29 cellular contexts compared by ENCODE assay signal in the genomic region with DNA sequence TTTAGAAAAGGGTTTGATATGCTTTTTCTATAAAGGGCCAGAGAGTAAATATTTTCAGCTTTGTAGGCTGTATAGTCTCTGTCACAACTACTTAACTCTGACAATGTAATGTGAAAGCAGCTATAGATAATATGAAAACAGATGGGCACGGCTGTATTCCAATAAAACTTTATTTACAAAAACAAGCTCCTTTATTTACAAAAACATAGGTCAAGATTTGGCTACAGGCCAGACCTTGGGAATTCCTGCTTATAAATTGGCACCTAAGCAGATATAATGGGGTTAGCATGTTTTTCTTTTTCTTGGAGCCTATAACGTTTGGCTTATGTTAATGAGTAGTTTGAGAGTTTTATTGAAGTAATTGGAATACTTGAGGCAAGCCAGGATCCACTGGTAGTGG.
"Had no signal": no experiment of that assay in that cellular context is flagged by ENCODE, and none has a peak within 500 bp of the region (broad histone marks: within the 10 kb centered on the region; RNA-seq: fewer than 3 reads in every experiment).

No MANE protein-coding gene starts in this region.

- H3K27me3 ChIP-seq: adrenal gland, ascending aorta, brain microvascular endothelial cell, foreskin keratinocyte, heart right ventricle, suprapubic skin, tibial artery, upper lobe of right lung had no signal

- H3K27ac ChIP-seq: adrenal gland, ascending aorta, brain microvascular endothelial cell, foreskin keratinocyte, heart right ventricle, lower lobe of right lung, suprapubic skin, tibial artery, upper lobe of right lung had no signal

- H3K4me3 ChIP-seq: adrenal gland, ascending aorta, heart right ventricle, lower lobe of right lung, suprapubic skin, tibial artery, upper lobe of right lung had no signal

- H3K27me3 Mint-ChIP-seq: activated naive CD8-positive, alpha-beta T cell treated with anti-CD3 and anti-CD28 coated beads for 36 hours; effector memory CD8-positive, alpha-beta T cell; natural killer cell treated with Interleukin-12 subunit alpha and Interleukin-12 subunit beta and Interleukin-15 and Interleukin-18, amount 100 ng/mL, for 72 hours; stimulated activated naive B cell treated with anti-CD40 and anti-IgM and Interleukin-4, amounts not matched to agents 10 μg/mL and 1 μg/mL and 100 μg/mL, for 72 hours had no signal

- DNase-seq: activated CD4-positive, alpha-beta T cell treated with anti-CD3 and anti-CD28 coated beads for 4 hours; activated CD4-positive, alpha-beta T cell treated with anti-CD3 and anti-CD28 coated beads, Interleukin-2, amount 50 U/mL, for 48 hours; activated CD4-positive, CD25-positive, alpha-beta regulatory T cell; activated CD8-positive, alpha-beta memory T cell treated with anti-CD3 and anti-CD28 coated beads for 24 hours; activated effector memory CD4-positive, alpha-beta T cell treated with Interleukin-2 at 50 U/mL for 16 hours; activated naive CD4-positive, alpha-beta T cell treated with anti-CD3 and anti-CD28 coated beads for 36 hours; activated naive CD8-positive, alpha-beta T cell treated with anti-CD3 and anti-CD28 coated beads for 36 hours; adrenal gland; brain microvascular endothelial cell; caudate nucleus; cortex of kidney; effector memory CD8-positive, alpha-beta T cell; foreskin keratinocyte; heart right ventricle; kidney glomerular epithelial cell; lower lobe of right lung; mesenchymal stem cell; posterior cingulate gyrus; right cardiac atrium; stimulated activated CD4-positive, alpha-beta T cell treated with anti-CD3 and anti-CD28 coated beads, Interleukin-15, amount 100 ng/mL, for 24 hours; stimulated activated CD4-positive, alpha-beta T cell treated with anti-CD3 and anti-CD28 coated beads, Interleukin-2, amount 100 ng/mL, for 24 hours; stimulated activated naive B cell treated with anti-CD40 and anti-IgM and Interleukin-4, amounts not matched to agents 10 μg/mL and 1 μg/mL and 100 μg/mL, for 72 hours; tibial artery; upper lobe of right lung had no signal

- ATAC-seq: effector memory CD8-positive, alpha-beta T cell; foreskin keratinocyte; heart right ventricle; left lobe of liver; lower lobe of right lung; natural killer cell treated with Interleukin-12 subunit alpha and Interleukin-12 subunit beta and Interleukin-15 and Interleukin-18, amount 100 ng/mL, for 72 hours; right cardiac atrium; stimulated activated naive B cell treated with anti-CD40 and anti-IgM and Interleukin-4, amounts not matched to agents 10 μg/mL and 1 μg/mL and 100 μg/mL, for 72 hours; upper lobe of right lung had no signal

- H3K27ac Mint-ChIP-seq: activated naive CD4-positive, alpha-beta T cell treated with anti-CD3 and anti-CD28 coated beads for 36 hours; activated naive CD8-positive, alpha-beta T cell treated with anti-CD3 and anti-CD28 coated beads for 36 hours; effector memory CD8-positive, alpha-beta T cell; natural killer cell treated with Interleukin-12 subunit alpha and Interleukin-12 subunit beta and Interleukin-15 and Interleukin-18, amount 100 ng/mL, for 72 hours; T-helper 2 cell treated with Interferon-gamma antibody and Interleukin-4, amounts not matched to agents 5 μg/mL and 100 μg/mL, for 36 hours had no signal

- H3K4me1 ChIP-seq: adrenal gland, foreskin keratinocyte, lower lobe of right lung, suprapubic skin, upper lobe of right lung had no signal

- H3K9me3 ChIP-seq: adrenal gland, ascending aorta, heart right ventricle, lower lobe of right lung, suprapubic skin, tibial artery, upper lobe of right lung had no signal

- H3K4me3 Mint-ChIP-seq: activated naive CD4-positive, alpha-beta T cell treated with anti-CD3 and anti-CD28 coated beads for 36 hours; activated naive CD8-positive, alpha-beta T cell treated with anti-CD3 and anti-CD28 coated beads for 36 hours; effector memory CD8-positive, alpha-beta T cell; natural killer cell treated with Interleukin-12 subunit alpha and Interleukin-12 subunit beta and Interleukin-15 and Interleukin-18, amount 100 ng/mL, for 72 hours; stimulated activated naive B cell treated with anti-CD40 and anti-IgM and Interleukin-4, amounts not matched to agents 10 μg/mL and 1 μg/mL and 100 μg/mL, for 72 hours; T-helper 2 cell treated with Interferon-gamma antibody and Interleukin-4, amounts not matched to agents 5 μg/mL and 100 μg/mL, for 36 hours had no signal

- H3K4me1 Mint-ChIP-seq: activated naive CD8-positive, alpha-beta T cell treated with anti-CD3 and anti-CD28 coated beads for 36 hours had no signal

- H3K9me3 Mint-ChIP-seq: activated naive CD4-positive, alpha-beta T cell treated with anti-CD3 and anti-CD28 coated beads for 36 hours; activated naive CD8-positive, alpha-beta T cell treated with anti-CD3 and anti-CD28 coated beads for 36 hours; effector memory CD8-positive, alpha-beta T cell; natural killer cell treated with Interleukin-12 subunit alpha and Interleukin-12 subunit beta and Interleukin-15 and Interleukin-18, amount 100 ng/mL, for 72 hours; stimulated activated naive B cell treated with anti-CD40 and anti-IgM and Interleukin-4, amounts not matched to agents 10 μg/mL and 1 μg/mL and 100 μg/mL, for 72 hours; T-helper 2 cell treated with Interferon-gamma antibody and Interleukin-4, amounts not matched to agents 5 μg/mL and 100 μg/mL, for 36 hours had no signal
